In the genomic region with DNA sequence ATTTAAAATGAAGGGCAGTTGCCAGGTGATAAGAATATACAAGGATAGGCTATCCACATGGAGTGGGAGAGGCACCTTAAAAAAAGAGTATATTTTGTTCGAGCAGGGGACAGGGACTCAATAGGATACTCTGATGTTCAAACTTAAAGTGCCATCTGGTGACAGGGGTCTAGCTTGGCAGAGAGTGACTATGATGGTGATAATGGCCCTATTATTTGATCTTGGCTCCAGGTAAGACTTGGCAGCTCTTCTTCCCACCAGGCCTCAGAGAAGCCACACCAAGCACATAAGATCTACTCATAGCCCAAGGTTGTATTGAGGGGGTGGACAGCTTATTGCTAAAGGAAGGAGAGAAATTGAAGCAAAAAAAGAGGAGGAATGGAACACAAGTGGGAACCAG, we compare ENCODE assay signal across 36 cellular contexts.
"Had no signal": no experiment of that assay in that cellular context is flagged by ENCODE, and none has a peak within 500 bp of the region (broad histone marks: within the 10 kb centered on the region; RNA-seq: fewer than 3 reads in every experiment).

No MANE protein-coding gene starts in this region.

- H3K27ac ChIP-seq: ascending aorta, cardiac muscle cell, RWPE1 had no signal

- FAIRE-seq: RCC 7860 had no signal

- H3K27me3 ChIP-seq: ascending aorta, cardiac muscle cell, MG63 had no signal

- H3K9me3 ChIP-seq: ascending aorta, MG63 had no signal

- H3K4me3 ChIP-seq: ascending aorta, cardiac muscle cell, MG63 had no signal

- H3K36me3 ChIP-seq: ascending aorta, cardiac muscle cell, MG63, WERI-Rb-1 had no signal

- ATAC-seq: activated T-cell treated with anti-CD3 and anti-CD28 coated beads, Interleukin-2, amount 50 U/mL, for 72 hours; activated T-helper 17 cell treated with anti-CD3 and anti-CD28 coated beads, Interleukin-2, amount 50 U/mL, for 72 hours; PC-3; Right ventricle myocardium inferior; SK-N-SH treated with all-trans-retinoic acid at 6 μM for 48 hours had no signal

- H3K4me1 ChIP-seq: ascending aorta had no signal

- DNase-seq: activated CD4-positive, alpha-beta memory T cell treated with anti-CD3 and anti-CD28 coated beads, Interleukin-2, amount 10 ng/mL, durations not matched to agents 7 days and 5 days; activated CD4-positive, alpha-beta T cell treated with anti-CD3 and anti-CD28 coated beads for 1 hour; activated CD4-positive, alpha-beta T cell treated with anti-CD3 and anti-CD28 coated beads for 48 hours; activated CD4-positive, CD25-positive, alpha-beta regulatory T cell; activated effector memory CD4-positive, alpha-beta T cell treated with anti-CD3 and anti-CD28 coated beads, Interleukin-2, amount 50 U/mL, for 16 hours; activated naive CD4-positive, alpha-beta T cell; activated naive CD4-positive, alpha-beta T cell treated with anti-CD3 and anti-CD28 coated beads, Interleukin-2, amount 50 U/mL, for 16 hours; activated naive CD8-positive, alpha-beta T cell treated with anti-CD3 and anti-CD28 coated beads, Interleukin-2, amount 10 ng/mL, durations not matched to agents 7 days and 5 days; activated T-cell treated with anti-CD3 and anti-CD28 coated beads, Interleukin-2, amount 50 U/mL, for 1 hour; activated T-cell treated with anti-CD3 and anti-CD28 coated beads, Interleukin-2, amount 50 U/mL, for 72 hours; amygdala; Kasumi-1; MG63; NCI-H1048; NCI-H1105 treated with DMSO at 0.1 percent for 48 hours; NCI-H1436; NCI-H187; NCI-H2029 treated with DMSO at 0.1 percent for 48 hours; NCI-H2107; NCI-H226; NCI-H446 treated with DMSO at 0.1 percent for 48 hours; NCI-H69; NK-92 treated with Interleukin-12 subunit alpha and Interleukin-12 subunit beta, amount 100 ng/mL, for 24 hours; PC-3; SIG-M5; T-cell; T-helper 2 cell; T1000 had no signal
